27 cellular contexts compared by ENCODE assay signal in genomic region chr18:52222211-52222610, GRCh38.
"Had no signal": no experiment of that assay in that cellular context is flagged by ENCODE, and none has a peak within 500 bp of the region (broad histone marks: within the 10 kb centered on the region; RNA-seq: fewer than 3 reads in every experiment).

No MANE protein-coding gene starts in this region.

- DNase-seq: heart right ventricle; kidney glomerular epithelial cell; left colon; left lung; lower lobe of right lung; mammary epithelial cell; mesenchymal stem cell; naive B cell; natural killer cell; nephron progenitor cell; ovary; right lobe of liver; stimulated activated CD4-positive, alpha-beta T cell treated with anti-CD3 and anti-CD28 coated beads, Interleukin-1b, Interleukin-23, amount 100 ng/mL, for 48 hours; stimulated activated CD4-positive, alpha-beta T cell treated with anti-CD3 and anti-CD28 coated beads, Interleukin-2, amount 100 ng/mL, for 48 hours; stimulated activated CD4-positive, alpha-beta T cell treated with anti-CD3 and anti-CD28 coated beads, Interleukin-4, amount 100 ng/mL, for 4 hours; stimulated activated CD8-positive, alpha-beta memory T cell treated with anti-CD3 and anti-CD28 coated beads, Interleukin-4, amount 100 ng/mL, for 48 hours; stimulated activated naive CD4-positive, alpha-beta T cell treated with Interleukin-2 at 50 U/mL for 16 hours; stimulated activated naive CD8-positive, alpha-beta T cell treated with anti-CD3 and anti-CD28 coated beads, Interleukin-15, amount 100 ng/mL, for 72 hours; substantia nigra had no signal

- H3K36me3 Mint-ChIP-seq: mesothelial cell of epicardium; naive B cell; natural killer cell; stimulated activated memory B cell treated with anti-CD40 and anti-IgM and Interleukin-4, amounts not matched to agents 10 μg/mL and 1 μg/mL and 100 μg/mL, for 72 hours; type B pancreatic cell had no signal

- H3K79me2 ChIP-seq: hepatocyte had no signal

- H3K4me3 ChIP-seq: heart right ventricle, hepatocyte, left lung, lower lobe of right lung, ovary, right atrium auricular region, right lobe of liver, smooth muscle cell, tibial nerve had no signal

- H3K27ac Mint-ChIP-seq: mesothelial cell of epicardium; naive B cell; natural killer cell; nephron progenitor cell; progenitor cell of endocrine pancreas; stimulated activated memory B cell treated with anti-CD40 and anti-IgM and Interleukin-4, amounts not matched to agents 10 μg/mL and 1 μg/mL and 100 μg/mL, for 72 hours; stimulated activated naive CD8-positive, alpha-beta T cell treated with anti-CD3 and anti-CD28 coated beads, Interleukin-15, amount 100 ng/mL, for 72 hours; type B pancreatic cell had no signal

- H3K27ac ChIP-seq: heart right ventricle, hepatocyte, left lung, lower lobe of right lung, ovary, right atrium auricular region, right lobe of liver, tibial nerve had no signal

- H3K9me3 ChIP-seq: heart right ventricle, left lung, lower lobe of right lung, ovary, right atrium auricular region, right lobe of liver, tibial nerve had no signal

- H3K9me3 Mint-ChIP-seq: mesothelial cell of epicardium; nephron progenitor cell; stimulated activated memory B cell treated with anti-CD40 and anti-IgM and Interleukin-4, amounts not matched to agents 10 μg/mL and 1 μg/mL and 100 μg/mL, for 72 hours; stimulated activated naive CD8-positive, alpha-beta T cell treated with anti-CD3 and anti-CD28 coated beads, Interleukin-15, amount 100 ng/mL, for 72 hours; type B pancreatic cell had no signal

- H3K27me3 ChIP-seq: heart right ventricle, hepatocyte, left lung, ovary, right atrium auricular region, right lobe of liver, tibial nerve had no signal

- H3K4me1 Mint-ChIP-seq: mesothelial cell of epicardium; naive B cell; natural killer cell; nephron progenitor cell; stimulated activated memory B cell treated with anti-CD40 and anti-IgM and Interleukin-4, amounts not matched to agents 10 μg/mL and 1 μg/mL and 100 μg/mL, for 72 hours; stimulated activated naive CD8-positive, alpha-beta T cell treated with anti-CD3 and anti-CD28 coated beads, Interleukin-15, amount 100 ng/mL, for 72 hours had no signal

- H3K4me1 ChIP-seq: heart right ventricle, left lung, lower lobe of right lung, right lobe of liver, tibial nerve had no signal

- H2AFZ ChIP-seq: hepatocyte had no signal

- H3K4me2 ChIP-seq: hepatocyte, smooth muscle cell had no signal

- H3K4me3 Mint-ChIP-seq: mesothelial cell of epicardium; naive B cell; natural killer cell; nephron progenitor cell; stimulated activated memory B cell treated with anti-CD40 and anti-IgM and Interleukin-4, amounts not matched to agents 10 μg/mL and 1 μg/mL and 100 μg/mL, for 72 hours; stimulated activated naive CD8-positive, alpha-beta T cell treated with anti-CD3 and anti-CD28 coated beads, Interleukin-15, amount 100 ng/mL, for 72 hours; type B pancreatic cell had no signal

- H3K27me3 Mint-ChIP-seq: naive B cell; stimulated activated memory B cell treated with anti-CD40 and anti-IgM and Interleukin-4, amounts not matched to agents 10 μg/mL and 1 μg/mL and 100 μg/mL, for 72 hours; stimulated activated naive CD8-positive, alpha-beta T cell treated with anti-CD3 and anti-CD28 coated beads, Interleukin-15, amount 100 ng/mL, for 72 hours had no signal

- H3K36me3 ChIP-seq: heart right ventricle, left lung, lower lobe of right lung, ovary, right atrium auricular region, right lobe of liver, tibial nerve had no signal
